In the genomic region with DNA sequence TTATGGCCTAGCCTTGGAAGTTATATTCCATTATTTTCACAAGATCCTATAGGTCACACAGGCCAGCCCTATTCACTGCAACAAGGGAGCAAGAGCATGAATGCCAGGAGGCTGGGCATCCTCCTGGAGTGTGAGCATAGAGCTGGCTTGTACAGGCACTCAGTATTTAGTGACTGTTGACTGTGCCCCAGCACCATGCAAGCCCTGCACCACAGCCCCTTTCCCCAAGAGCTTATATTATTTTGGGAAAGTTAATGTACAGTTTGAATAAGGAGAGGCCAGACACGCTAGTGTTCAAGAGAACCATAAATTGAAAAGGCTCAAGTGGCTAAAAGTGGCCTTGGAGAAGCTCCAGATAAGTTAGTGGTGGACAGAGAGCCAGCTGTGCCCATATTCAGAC, we compare ENCODE assay signal across 29 cellular contexts.
"Had no signal": no experiment of that assay in that cellular context is flagged by ENCODE, and none has a peak within 500 bp of the region (broad histone marks: within the 10 kb centered on the region; RNA-seq: fewer than 3 reads in every experiment).

No MANE protein-coding gene starts in this region.

- DNase-seq: activated B cell treated with CpG ODN at 0.5 μM for 24 hours; activated CD4-positive, alpha-beta T cell treated with anti-CD3 and anti-CD28 coated beads for 48 hours; activated CD4-positive, alpha-beta T cell treated with anti-CD3 and anti-CD28 coated beads, Interleukin-2, amount 50 U/mL, for 1 hour; activated CD4-positive, alpha-beta T cell treated with anti-CD3 and anti-CD28 coated beads, Interleukin-2, amount 50 U/mL, for 48 hours; activated CD8-positive, alpha-beta memory T cell treated with anti-CD3 and anti-CD28 coated beads for 24 hours; activated CD8-positive, alpha-beta T cell treated with anti-CD3 and anti-CD28 coated beads for 36 hours; activated effector memory CD4-positive, alpha-beta T cell treated with Interleukin-2 at 50 U/mL for 16 hours; activated gamma-delta T cell treated with Interleukin-2 at 50 U/mL for 16 hours; activated naive CD4-positive, alpha-beta T cell treated with anti-CD3 and anti-CD28 coated beads for 36 hours; activated naive CD8-positive, alpha-beta T cell treated with anti-CD3 and anti-CD28 coated beads for 36 hours; activated naive CD8-positive, alpha-beta T cell treated with anti-CD3 and anti-CD28 coated beads, Interleukin-2, amount 50 U/mL, for 24 hours; activated T-cell treated with anti-CD3 and anti-CD28 coated beads, Interleukin-2, amount 50 U/mL, for 4 hours; effector memory CD4-positive, alpha-beta T cell; endodermal cell; foreskin keratinocyte; gastrocnemius medialis; glutamatergic neuron; T-helper 1 cell; T-helper 17 cell; T1000; WERI-Rb-1 had no signal

- H3K36me3 ChIP-seq: ascending aorta, breast epithelium, cardiac muscle cell, esophagus muscularis mucosa, gastrocnemius medialis, WERI-Rb-1 had no signal

- H3K4me1 ChIP-seq: ascending aorta, breast epithelium, esophagus muscularis mucosa, foreskin keratinocyte, gastrocnemius medialis had no signal

- H3K4me3 ChIP-seq: ascending aorta, breast epithelium, cardiac muscle cell, coronary artery, dorsolateral prefrontal cortex, esophagus muscularis mucosa, gastrocnemius medialis had no signal

- H3K27me3 ChIP-seq: ascending aorta, breast epithelium, cardiac muscle cell, dorsolateral prefrontal cortex, esophagus muscularis mucosa, gastrocnemius medialis had no signal

- H3K27ac ChIP-seq: ascending aorta, breast epithelium, cardiac muscle cell, coronary artery, dorsolateral prefrontal cortex, esophagus muscularis mucosa, foreskin keratinocyte, gastrocnemius medialis, WERI-Rb-1 had no signal

- ATAC-seq: activated CD4-positive, CD25-positive, alpha-beta regulatory T cell treated with anti-CD3 and anti-CD28 coated beads, Interleukin-2, amount 50 U/mL, for 24 hours; activated CD8-positive, alpha-beta T cell treated with anti-CD3 and anti-CD28 coated beads for 36 hours; activated naive CD8-positive, alpha-beta T cell treated with anti-CD3 and anti-CD28 coated beads, Interleukin-2, amount 50 U/mL, for 24 hours; activated T-cell treated with anti-CD3 and anti-CD28 coated beads, Interleukin-2, amount 50 U/mL, for 4 hours; activated T-helper 17 cell treated with anti-CD3 and anti-CD28 coated beads, Interleukin-2, amount 50 U/mL, for 72 hours; foreskin keratinocyte; gastrocnemius medialis; T-helper 17 cell had no signal

- H3K9me3 ChIP-seq: ascending aorta, gastrocnemius medialis had no signal
